Comparison of ENCODE assay signal across 22 cellular contexts in the genomic region with DNA sequence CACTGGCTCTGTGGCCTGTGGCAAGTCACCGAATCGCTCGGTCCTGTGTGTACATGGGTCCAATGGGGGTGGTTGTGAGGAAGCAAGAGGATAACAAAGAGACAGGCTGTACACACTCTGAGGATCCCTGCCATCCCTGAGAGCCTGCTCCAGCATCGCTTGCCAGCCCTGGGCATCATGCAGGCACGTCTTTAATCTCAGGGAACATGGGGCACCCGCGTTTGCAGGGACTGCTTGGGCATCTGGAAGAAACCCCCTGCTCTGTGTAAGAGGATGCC. TPM values are rescaled to one million over a fixed set of nuclear protein-coding genes. Genes with fewer than 3 reads are reported as not detected.
DNase-seq lines count a peak whose midpoint lies in the region; ATAC-seq and TF ChIP-seq lines count a peak whose summit lies in the region.
"Had no signal": no experiment of that assay in that cellular context is flagged by ENCODE, and none has a peak within 500 bp of the region (broad histone marks: within the 10 kb centered on the region; RNA-seq: fewer than 3 reads in every experiment).

No MANE protein-coding gene starts in this region.

- peak overlapping the region; percentile 48 for H3K4me3 Mint-ChIP-seq in neural progenitor cell
- H3K4me3 Mint-ChIP-seq in activated T-cell treated with anti-CD3 and anti-CD28 coated beads, Interleukin-2, amount 50 U/mL, for 72 hours, result no peak overlapping the region
- H3K4me3 Mint-ChIP-seq: HFFc6 had no signal

- H4K20me1 ChIP-seq in neural progenitor cell (ENCODE audit: low read depth), result peaks cover 10% of the 10 kb centered on the region

- TF ChIP-seq CTCF in neural progenitor cell (IDR thresholded peaks at IDR 0.05) (no peak), body of pancreas (IDR thresholded peaks at IDR 0.05) (no peak)

- no peak overlapping the region for H3K9ac ChIP-seq in neural progenitor cell

- H3K4me3 ChIP-seq in right cardiac atrium (ENCODE audit: low read length) (no peak overlapping the region), neural progenitor cell (no peak overlapping the region), body of pancreas (no peak overlapping the region)
- H3K4me3 ChIP-seq: SJSA1 had no signal

- no peak overlapping the region for H3K4me2 ChIP-seq in neural progenitor cell

- H3K4me1 Mint-ChIP-seq in neural progenitor cell, result peaks cover 41% of the 10 kb centered on the region
- H3K4me1 Mint-ChIP-seq in activated T-cell treated with anti-CD3 and anti-CD28 coated beads, Interleukin-2, amount 50 U/mL, for 72 hours (ENCODE audit: low read depth), result peaks cover 33% of the 10 kb centered on the region

- H2AFZ ChIP-seq in neural progenitor cell (replicated peaks), result no peak overlapping the region

- no peak overlapping the region for H3K27ac Mint-ChIP-seq in neural progenitor cell
- H3K27ac Mint-ChIP-seq in activated T-cell treated with anti-CD3 and anti-CD28 coated beads, Interleukin-2, amount 50 U/mL, for 72 hours, result no peak overlapping the region
- H3K27ac Mint-ChIP-seq: HFFc6 had no signal

- DNase-seq in Right ventricle myocardium inferior (ENCODE audit: missing footprints) (peak; percentile 42), right cardiac atrium (no peak), epidermal melanocyte (ENCODE audit: insufficient read length, low spot score) (peak; percentile 12), neural progenitor cell (ENCODE audit: low spot score) (no peak), body of pancreas (no peak), AG08396 (ENCODE audit: low spot score) (no peak), middle frontal gyrus (ENCODE audit: extremely low spot score, low spot score) (no peak)
- no peak for DNase-seq in activated T-cell treated with anti-CD3 and anti-CD28 coated beads, Interleukin-2, amount 50 U/mL, for 72 hours
- DNase-seq: EL, GF-D8, HFFc6, KBM-7, NCI-H1092 treated with DMSO at 0.1 percent for 48 hours, NCI-H1436 treated with DMSO at 0.1 percent for 48 hours, NCI-H2029, NCI-H226, NCI-H748 treated with DMSO at 0.1 percent for 48 hours had no signal

- ATAC-seq in Right ventricle myocardium inferior (no peak), right cardiac atrium (no peak), body of pancreas (no peak)
- ATAC-seq in activated T-cell treated with anti-CD3 and anti-CD28 coated beads, Interleukin-2, amount 50 U/mL, for 72 hours (replicated peaks in 1 of 2), result no peak
- ATAC-seq: Panc1 had no signal

- H3K27me3 ChIP-seq in right cardiac atrium (ENCODE audit: control insufficient read depth, insufficient read depth) (no peaks in the 10 kb centered on the region), neural progenitor cell (peaks cover 50% of the 10 kb centered on the region), body of pancreas (no peaks in the 10 kb centered on the region)
- H3K27me3 ChIP-seq: SJSA1 had no signal

- no peak overlapping the region for H3K27ac ChIP-seq in right cardiac atrium (ENCODE audit: low read length)
- H3K27ac ChIP-seq in neural progenitor cell, result no peak overlapping the region
- no peak overlapping the region for H3K27ac ChIP-seq in body of pancreas
- H3K27ac ChIP-seq: 22Rv1, SJSA1 had no signal

- H3K36me3 ChIP-seq in neural progenitor cell (no peaks in the 10 kb centered on the region), body of pancreas (replicated peaks in 1 of 2; ENCODE audit: insufficient read depth in 1 of 2, low read depth in 2 of 2) (no peaks in the 10 kb centered on the region)

- H3K9me3 ChIP-seq in right cardiac atrium (ENCODE audit: control insufficient read depth, low read length) (no peaks in the 10 kb centered on the region), neural progenitor cell (ENCODE audit: low read depth) (no peaks in the 10 kb centered on the region), body of pancreas (no peaks in the 10 kb centered on the region)
- H3K9me3 ChIP-seq: SJSA1 had no signal

- peaks cover 9% of the 10 kb centered on the region for H3K79me2 ChIP-seq in neural progenitor cell (ENCODE audit: low read depth)

- WGBS in right cardiac atrium, result 81% methylated on average over 7 of the region's 7 CpGs
- 76% methylated on average over 7 of the region's 7 CpGs; no CpG with 5 or more reads in 1 of the 2 donors for WGBS in body of pancreas, 2 donors

- intact Hi-C loops in Right ventricle myocardium inferior (cut with DNase I) (no loop called here), right cardiac atrium (cut with DNase I) (no loop called here), body of pancreas (cut with DNase I) (no loop called here)

- H3F3A ChIP-seq in neural progenitor cell (ENCODE audit: low read depth), result peaks cover 34% of the 10 kb centered on the region

- TF ChIP-seq POLR2A in body of pancreas (IDR thresholded peaks at IDR 0.05), result no peak

- H3K4me1 ChIP-seq in right cardiac atrium (ENCODE audit: control insufficient read depth, insufficient read depth, low read length), result peaks cover 14% of the 10 kb centered on the region
- H3K4me1 ChIP-seq in neural progenitor cell, result peaks cover 52% of the 10 kb centered on the region
- peaks cover 38% of the 10 kb centered on the region for H3K4me1 ChIP-seq in body of pancreas

- peaks cover 24% of the 10 kb centered on the region for H3K27me3 Mint-ChIP-seq in neural progenitor cell (ENCODE audit: insufficient read depth, low read depth)
- peaks cover 36% of the 10 kb centered on the region for H3K27me3 Mint-ChIP-seq in activated T-cell treated with anti-CD3 and anti-CD28 coated beads, Interleukin-2, amount 50 U/mL, for 72 hours (ENCODE audit: low read depth)

- H3K36me3 Mint-ChIP-seq in neural progenitor cell, result no peaks in the 10 kb centered on the region
- peaks cover 0 to 2% of the 10 kb centered on the region in 2 donors for H3K36me3 Mint-ChIP-seq in activated T-cell treated with anti-CD3 and anti-CD28 coated beads, Interleukin-2, amount 50 U/mL, for 72 hours (ENCODE audit: insufficient read depth in 2 of 2)

- H3K9me3 Mint-ChIP-seq in neural progenitor cell, result no peaks in the 10 kb centered on the region
- H3K9me3 Mint-ChIP-seq in activated T-cell treated with anti-CD3 and anti-CD28 coated beads, Interleukin-2, amount 50 U/mL, for 72 hours, result no peaks in the 10 kb centered on the region
- H3K9me3 Mint-ChIP-seq: HFFc6 had no signal

RNA-seq across cellular contexts. Expression of a gene that starts 1.3 kb away (rescaled TPM):
- 17.5 TPM for total RNA-seq in Right ventricle myocardium inferior
- 10 to 100 TPM; 21.4 to 31.0 (median 24.1) TPM for total RNA-seq in right cardiac atrium
- 27.1 TPM for polyA plus RNA-seq in right cardiac atrium
- total RNA-seq in neural progenitor cell (ENCODE audit: low replicate concordance), result 0.90 and 3.4 TPM in 2 replicates
- 10 to 100 TPM; 28.8 to 54.1 TPM for total RNA-seq in body of pancreas
- not detected for total RNA-seq in activated T-cell treated with anti-CD3 and anti-CD28 coated beads, Interleukin-2, amount 50 U/mL, for 72 hours

RNA-seq across cellular contexts. Expression of a gene that starts 4.5 kb away (rescaled TPM):
- not detected for total RNA-seq in Right ventricle myocardium inferior
- total RNA-seq in right cardiac atrium, result under 1 TPM in 1 of 4 donors, not detected in 3; 0.06 TPM
- 0.02 TPM for polyA plus RNA-seq in right cardiac atrium
- total RNA-seq in neural progenitor cell (ENCODE audit: low replicate concordance), result not detected in 2 replicates
- under 1 TPM in 1 of 2 donors, not detected in 1; 0.52 TPM for total RNA-seq in body of pancreas
- total RNA-seq in activated T-cell treated with anti-CD3 and anti-CD28 coated beads, Interleukin-2, amount 50 U/mL, for 72 hours, result not detected
- total RNA-seq: H7, HFFc6, SJSA1 had no signal
- polyA plus RNA-seq: AG04450 had no signal

RNA-seq across cellular contexts. Expression of a gene that starts 7.6 kb away (rescaled TPM):
- total RNA-seq in Right ventricle myocardium inferior (13.1 TPM), right cardiac atrium (10 to 100 TPM; 12.7 to 19.6 (median 15.2) TPM), neural progenitor cell (ENCODE audit: low replicate concordance) (17.1 and 48.2 TPM in 2 replicates), body of pancreas (1 to 10 TPM; 5.7 to 9.2 TPM)
- polyA plus RNA-seq in right cardiac atrium, result 9.7 TPM
- total RNA-seq in activated T-cell treated with anti-CD3 and anti-CD28 coated beads, Interleukin-2, amount 50 U/mL, for 72 hours, result 10 to 100 TPM; 32.5 to 38.9 TPM

RNA-seq across cellular contexts. Expression of a gene that starts 25.0 kb away (rescaled TPM):
- total RNA-seq in Right ventricle myocardium inferior (68.7 TPM), right cardiac atrium (100 to 1,000 TPM in 2 of 4 donors, 10 to 100 TPM in 2; 95.1 to 127 (median 104) TPM), neural progenitor cell (ENCODE audit: low replicate concordance) (23.3 and 28.2 TPM in 2 replicates), body of pancreas (100 to 1,000 TPM in 1 of 2 donors, 10 to 100 TPM in 1; 75.0 to 205 TPM)
- 97.2 TPM for polyA plus RNA-seq in right cardiac atrium
- total RNA-seq in activated T-cell treated with anti-CD3 and anti-CD28 coated beads, Interleukin-2, amount 50 U/mL, for 72 hours, result 1 to 10 TPM; 4.7 to 5.2 TPM

RNA-seq across cellular contexts. Expression of a gene that starts 39.5 kb away (rescaled TPM):
- 140 TPM for total RNA-seq in Right ventricle myocardium inferior
- 10 to 100 TPM; 57.3 to 98.4 (median 95.7) TPM for total RNA-seq in right cardiac atrium
- polyA plus RNA-seq in right cardiac atrium, result 57.1 TPM
- 2.1 and 2.6 TPM in 2 replicates for total RNA-seq in neural progenitor cell (ENCODE audit: low replicate concordance)
- 10 to 100 TPM in 1 of 2 donors, 1 to 10 TPM in 1; 3.9 to 19.4 TPM for total RNA-seq in body of pancreas
- total RNA-seq in activated T-cell treated with anti-CD3 and anti-CD28 coated beads, Interleukin-2, amount 50 U/mL, for 72 hours, result 1 to 10 TPM in 1 of 2 donors, under 1 TPM in 1; 0.91 to 3.0 TPM

Comparison
In these comparisons a context has a peak if more than half of its experiments do, and no peak if none do; other contexts are left out.
1. DNase-seq: peak in Right ventricle myocardium inferior (single experiment) and epidermal melanocyte (single experiment); none in right cardiac atrium (0 of 3), neural progenitor cell (single experiment), body of pancreas (0 of 4), AG08396 (single experiment), activated T-cell treated with anti-CD3 and anti-CD28 coated beads, Interleukin-2, amount 50 U/mL, for 72 hours (0 of 2) and middle frontal gyrus (single experiment).